In the genomic region with DNA sequence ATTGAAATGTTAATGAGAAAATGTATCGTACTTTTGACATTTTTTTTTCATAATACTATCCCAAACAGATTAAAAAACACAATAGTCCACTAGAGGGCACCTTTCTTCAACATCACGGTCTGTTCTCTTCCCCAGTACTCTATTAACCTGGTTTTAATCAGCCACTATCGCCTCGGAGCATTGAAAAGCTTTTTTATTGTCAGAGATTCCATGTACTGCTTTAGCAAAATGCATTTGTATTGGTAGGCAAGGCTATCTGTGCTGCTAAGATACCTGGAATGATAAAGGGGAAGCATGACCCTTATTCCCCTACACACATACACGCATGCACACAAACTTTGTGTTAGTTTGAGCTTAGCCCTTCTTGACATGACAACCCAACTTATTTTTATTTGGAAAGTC, we compare ENCODE assay signal across 8 cellular contexts. TPM values are rescaled to one million over a fixed set of nuclear protein-coding genes. Genes with fewer than 3 reads are reported as not detected.
DNase-seq lines count a peak whose midpoint lies in the region; ATAC-seq and TF ChIP-seq lines count a peak whose summit lies in the region.
"Had no signal": no experiment of that assay in that cellular context is flagged by ENCODE, and none has a peak within 500 bp of the region (broad histone marks: within the 10 kb centered on the region; RNA-seq: fewer than 3 reads in every experiment).

No MANE protein-coding gene starts in this region.

- H3K4me3 Mint-ChIP-seq in T-helper 17 cell, result no peak overlapping the region

- H3K4me3 ChIP-seq in choroid plexus epithelial cell (ENCODE audit: low read depth, low read length), result no peak overlapping the region

- peaks cover 2% of the 10 kb centered on the region for H3K4me1 Mint-ChIP-seq in T-helper 17 cell

- H3K27ac Mint-ChIP-seq in T-helper 17 cell, result no peak overlapping the region
- H3K27ac Mint-ChIP-seq: activated naive CD4-positive, alpha-beta T cell treated with anti-CD3 and anti-CD28 coated beads, Interleukin-2, amount 50 U/mL, for 72 hours had no signal

- no peaks in the 10 kb centered on the region for H3K36me3 Mint-ChIP-seq in T-helper 17 cell (ENCODE audit: low read depth)
- H3K36me3 Mint-ChIP-seq: activated naive CD4-positive, alpha-beta T cell treated with anti-CD3 and anti-CD28 coated beads, Interleukin-2, amount 50 U/mL, for 72 hours had no signal

- ATAC-seq in HG03442 (IDR thresholded peaks at IDR 0.05; ENCODE audit: unreplicated experiment) (peak; percentile 38), T-helper 17 cell (no peak)

- H3K9me3 ChIP-seq in T-helper 17 cell (ENCODE audit: control insufficient read depth, low read length, poor library complexity, severe bottlenecking), result no peaks in the 10 kb centered on the region

- DNase-seq in NCI-H774 (lab: John Stamatoyannopoulos, UW) (peak; percentile 51), choroid plexus epithelial cell (ENCODE audit: low read depth) (peak; percentile 82), middle frontal gyrus (ENCODE audit: extremely low spot score, low spot score) (peak; percentile 63), T-helper 17 cell (no peak)
- no peak for DNase-seq in effector CD4-positive, alpha-beta T cell

- peaks cover 14% of the 10 kb centered on the region for H3K27me3 Mint-ChIP-seq in T-helper 17 cell

- TF ChIP-seq CTCF in GM12874 (IDR thresholded peaks at IDR 0.05; ENCODE audit: insufficient read depth, low read depth, low read length) (peak; percentile 29; the same call in 1 of the 2 replicates), choroid plexus epithelial cell (conservative IDR thresholded peaks at IDR 0.05; ENCODE audit: low read depth, low read length) (peak; percentile 60)

RNA-seq across cellular contexts. Expression of a gene that starts 11.1 kb away (rescaled TPM):
- not detected for total RNA-seq in T-helper 17 cell
- total RNA-seq: activated naive CD4-positive, alpha-beta T cell treated with anti-CD3 and anti-CD28 coated beads, Interleukin-2, amount 50 U/mL, for 72 hours had no signal

Comparison
In these comparisons a context has a peak if more than half of its experiments do, and no peak if none do; other contexts are left out.
1. DNase-seq: peak in NCI-H774 (single experiment), choroid plexus epithelial cell (single experiment) and middle frontal gyrus (single experiment); none in T-helper 17 cell (0 of 3) and effector CD4-positive, alpha-beta T cell (single experiment).